2 cellular contexts compared by ENCODE assay signal in genomic region chr16:31114468-31114867, GRCh38.
TF ChIP-seq lines count a peak whose summit lies in the region.

No MANE protein-coding gene starts in this region.

TF ChIP-seq in endothelial cell of umbilical vein, 7 proteins besides CTCF, POLR2A, EP300 and RAD21:
- TF ChIP-seq GATA2 (IDR thresholded peaks at IDR 0.05; ENCODE audit: insufficient read depth, insufficient read length, low read depth, low read length) (no peak), FOS (IDR thresholded peaks at IDR 0.05; ENCODE audit: borderline replicate concordance, insufficient read depth, low read length) (no peak), POLR2AphosphoS5 (IDR thresholded peaks at IDR 0.05; ENCODE audit: insufficient read depth, low read depth, low read length) (no peak), MYC (IDR thresholded peaks at IDR 0.05; ENCODE audit: low read depth, low read length) (no peak), JUN (IDR thresholded peaks at IDR 0.05; ENCODE audit: borderline replicate concordance, insufficient read depth, insufficient read length, low read depth) (no peak), EZH2 (IDR thresholded peaks at IDR 0.05; ENCODE audit: borderline replicate concordance, low read depth, low read length, severe bottlenecking) (no peak)
- TF ChIP-seq, protein P1, sequence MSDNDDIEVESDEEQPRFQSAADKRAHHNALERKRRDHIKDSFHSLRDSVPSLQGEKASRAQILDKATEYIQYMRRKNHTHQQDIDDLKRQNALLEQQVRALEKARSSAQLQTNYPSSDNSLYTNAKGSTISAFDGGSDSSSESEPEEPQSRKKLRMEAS (IDR thresholded peaks at IDR 0.05; ENCODE audit: insufficient read depth, insufficient read length) = no peak
TF ChIP-seq in endothelial cell of umbilical vein: peak in this region for 0.

TF ChIP-seq in GM12891, 5 proteins besides CTCF, POLR2A, EP300 and RAD21:
- no peak for TF ChIP-seq SPI1 (IDR thresholded peaks at IDR 0.05; ENCODE audit: low read depth, low read length)
- no peak for TF ChIP-seq POLR2AphosphoS5 (IDR thresholded peaks at IDR 0.05; ENCODE audit: low read depth, low read length)
- no peak for TF ChIP-seq POU2F2 (IDR thresholded peaks at IDR 0.05; ENCODE audit: low read depth, low read length)
- TF ChIP-seq TAF1 (IDR thresholded peaks at IDR 0.05; ENCODE audit: low read depth, low read length) = no peak
- no peak for TF ChIP-seq PAX5 (IDR thresholded peaks at IDR 0.05; ENCODE audit: insufficient read depth, low read length, severe bottlenecking)
